ENCODE assay signal across 9 cellular contexts in the genomic region with DNA sequence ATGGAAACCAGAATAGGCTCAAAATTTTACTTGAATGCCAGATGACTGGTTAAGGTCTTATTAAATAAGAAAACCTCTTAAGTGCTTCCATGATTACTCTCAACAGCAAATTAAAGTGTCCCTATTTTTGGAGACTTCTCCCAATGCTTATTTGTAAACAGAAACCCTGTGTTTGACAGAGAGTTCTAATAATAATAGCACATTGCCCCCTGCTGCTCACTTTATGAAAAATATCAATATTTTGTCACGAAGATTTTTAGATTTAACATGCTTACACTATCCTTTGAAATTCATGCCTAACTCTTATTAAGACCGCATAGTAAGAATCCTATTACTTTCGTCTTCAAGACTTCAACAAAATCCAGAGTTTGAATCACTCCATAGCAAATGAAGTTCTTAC.
A peak's percentile ranks its signal among the peaks of the same experiment; 100 is the strongest.
DNase-seq lines count a peak whose midpoint lies in the region; ATAC-seq and TF ChIP-seq lines count a peak whose summit lies in the region.
"Had no signal": no experiment of that assay in that cellular context is flagged by ENCODE, and none has a peak within 500 bp of the region (broad histone marks: within the 10 kb centered on the region; RNA-seq: fewer than 3 reads in every experiment).

No MANE protein-coding gene starts in this region.

- peak in 3 of 4 donors; percentile 22 to 30 (median 29) for TF ChIP-seq CTCF in right lobe of liver (IDR thresholded peaks at IDR 0.05)

- 34% methylated on average over 3 of the region's 3 CpGs for WGBS in right lobe of liver (ENCODE audit: insufficient coverage, low coverage, low lambda C conversion rate, missing lambda C conversion rate)

- H3K4me3 ChIP-seq in Karpas-422 (ENCODE audit: low read length): no peak overlapping the region
- no peak overlapping the region for H3K4me3 ChIP-seq in right lobe of liver

- no peak for TF ChIP-seq POLR2A in right lobe of liver (IDR thresholded peaks at IDR 0.05)

- DNase-seq in DMS53 treated with DMSO at 0.1 percent for 48 hours (lab: John Stamatoyannopoulos, UW; ENCODE audit: unreplicated experiment) (peak; percentile 6), Karpas-422 (peak; percentile 45), astrocyte of the hippocampus (ENCODE audit: low read depth, low spot score) (peak; percentile 47), right lobe of liver (no peak), NCI-H1436 treated with DMSO at 0.1 percent for 48 hours (lab: John Stamatoyannopoulos, UW) (no peak), NK-92 (lab: John Stamatoyannopoulos, UW; ENCODE audit: unreplicated experiment) (no peak), cortex of kidney (lab: John Stamatoyannopoulos, UW) (no peak)

- ATAC-seq in right lobe of liver: peak in 1 of 4 donors; percentile 21
- ATAC-seq in HG03354 (IDR thresholded peaks at IDR 0.05; ENCODE audit: poor library complexity, severe bottlenecking, unreplicated experiment): no peak

- H3K4me1 ChIP-seq in Karpas-422 (ENCODE audit: low read length) (no peaks in the 10 kb centered on the region), right lobe of liver (no peaks in the 10 kb centered on the region)

- H3K9ac ChIP-seq in Karpas-422 (ENCODE audit: low read length): no peak overlapping the region

- H2AFZ ChIP-seq in Karpas-422 (ENCODE audit: low read length): no peak overlapping the region

- H3K27me3 ChIP-seq in Karpas-422 (ENCODE audit: low read length): no peaks in the 10 kb centered on the region
- H3K27me3 ChIP-seq in right lobe of liver: no peaks in the 10 kb centered on the region

- intact Hi-C loops in right lobe of liver (cut with DNase I): no loop called here

- no peak overlapping the region for H3K4me2 ChIP-seq in Karpas-422 (ENCODE audit: low read depth, low read length, poor library complexity, severe bottlenecking)

- H3K9me3 ChIP-seq in Karpas-422 (ENCODE audit: low read length): no peaks in the 10 kb centered on the region
- no peaks in the 10 kb centered on the region for H3K9me3 ChIP-seq in right lobe of liver

- H3K27ac ChIP-seq in Karpas-422 (ENCODE audit: low read length): no peak overlapping the region
- no peak overlapping the region for H3K27ac ChIP-seq in right lobe of liver
- H3K27ac ChIP-seq: epithelial cell of prostate had no signal

- no peaks in the 10 kb centered on the region for H3K79me2 ChIP-seq in Karpas-422 (ENCODE audit: low read length)

- no peaks in the 10 kb centered on the region for H4K20me1 ChIP-seq in Karpas-422 (ENCODE audit: insufficient read depth, low read depth, low read length)

- H3K36me3 ChIP-seq in Karpas-422 (ENCODE audit: insufficient read depth, low read length) (no peaks in the 10 kb centered on the region), right lobe of liver (no peaks in the 10 kb centered on the region)

- H3K9me2 ChIP-seq in Karpas-422 (replicated peaks; ENCODE audit: insufficient read depth, low read length): no peaks in the 10 kb centered on the region

Comparison
In these comparisons a context has a peak if more than half of its experiments do, and no peak if none do; other contexts are left out.
1. DNase-seq: peak in DMS53 treated with DMSO at 0.1 percent for 48 hours (single experiment), Karpas-422 (single experiment) and astrocyte of the hippocampus (single experiment); none in right lobe of liver (0 of 3), NCI-H1436 treated with DMSO at 0.1 percent for 48 hours (single experiment), NK-92 (single experiment) and cortex of kidney (single experiment).